ENCODE assay signal across 8 cellular contexts in genomic region chr6:133890941-133891813, GRCh38. TPM values are rescaled to one million over a fixed set of nuclear protein-coding genes. Genes with fewer than 3 reads are reported as not detected.
DNase-seq lines count a peak whose midpoint lies in the region; ATAC-seq and TF ChIP-seq lines count a peak whose summit lies in the region.

No MANE protein-coding gene starts in this region.

- H3K4me3 ChIP-seq in AG04450 (ENCODE audit: low read depth, low read length) (peak overlapping the region; percentile 98), HEK293 (ENCODE audit: low read depth, low read length) (peak overlapping the region; percentile 45), fibroblast of villous mesenchyme (ENCODE audit: low read depth, low read length) (peak overlapping the region; percentile 79), osteoblast (ENCODE audit: insufficient read depth, low read length) (peak overlapping the region; percentile 69)

- POLR2A ChIA-PET in AG04450 (lab: Yijun Ruan, JAX) (interaction anchor here (0.6 to 5.0 kb wide), 10 partner anchors 26 to 339 kb away, joined by 3 to 63 read pairs (median 11); no protein-coding TSS in a partner anchor), HEK293 (lab: Yijun Ruan, JAX) (no interaction called here)
- POLR2A ChIA-PET in activated CD8-positive, alpha-beta T cell treated with anti-CD3 and anti-CD28 coated beads for 36 hours (lab: Charles Lee): no interaction called here

- H3K36me3 ChIP-seq in HEK293 (ENCODE audit: control insufficient read depth in 2 of 2, insufficient read depth in 1 of 2, low read length in 2 of 2): no peaks in the 10 kb centered on the region
- no peaks in the 10 kb centered on the region for H3K36me3 ChIP-seq in osteoblast (ENCODE audit: insufficient read depth, low read length)

- no peak overlapping the region for H3K27ac Mint-ChIP-seq in activated CD8-positive, alpha-beta T cell treated with anti-CD3 and anti-CD28 coated beads for 36 hours

- DNase-seq in AG04450 (ENCODE audit: low read depth, low spot score) (no peak), fibroblast of villous mesenchyme (ENCODE audit: low read depth) (peak; percentile 45), osteoblast (ENCODE audit: insufficient read length, low spot score, missing footprints) (peak; percentile 89), cerebellar cortex (ENCODE audit: low spot score) (no peak)
- DNase-seq in activated CD8-positive, alpha-beta T cell treated with anti-CD3 and anti-CD28 coated beads for 36 hours: peak; percentile 40

- H3K4me1 ChIP-seq in HEK293 (ENCODE audit: control insufficient read depth, insufficient read depth, low read length) (peaks cover 32% of the 10 kb centered on the region), osteoblast (ENCODE audit: insufficient read depth, low read length) (no peaks in the 10 kb centered on the region)

- H3K9me3 ChIP-seq in AG04450 (ENCODE audit: control insufficient read depth, insufficient read depth, low read length) (peaks cover 7% of the 10 kb centered on the region; the same call in 1 of the 2 replicates), HEK293 (ENCODE audit: control insufficient read depth, insufficient read depth, low read depth, low read length) (no peaks in the 10 kb centered on the region), osteoblast (ENCODE audit: low read depth, low read length) (no peaks in the 10 kb centered on the region)

- H3K4me2 ChIP-seq in osteoblast (ENCODE audit: insufficient read depth, low read length): peak overlapping the region; percentile 76

- peak overlapping the region; percentile 55 for H3K4me3 Mint-ChIP-seq in activated CD8-positive, alpha-beta T cell treated with anti-CD3 and anti-CD28 coated beads for 36 hours

- 0 out of 2 replicates have a peak, but pooled peaks have one; percentile 9 for TF ChIP-seq CTCF in AG04450 (IDR thresholded peaks at IDR 0.05; ENCODE audit: low read depth, low read length)
- no peak for TF ChIP-seq CTCF in HEK293 (tag by site-specific recombination; IDR thresholded peaks at IDR 0.05)
- TF ChIP-seq CTCF in activated CD8-positive, alpha-beta T cell treated with anti-CD3 and anti-CD28 coated beads for 36 hours (IDR thresholded peaks at IDR 0.05): no peak
- no peak for TF ChIP-seq CTCF in fibroblast of villous mesenchyme (IDR thresholded peaks at IDR 0.05; ENCODE audit: insufficient read depth, low read depth, low read length)
- no peak for TF ChIP-seq CTCF in osteoblast (IDR thresholded peaks at IDR 0.05; ENCODE audit: extremely low read depth, low read depth, low read length)

- intact Hi-C loops in activated CD8-positive, alpha-beta T cell treated with anti-CD3 and anti-CD28 coated beads for 36 hours (cut with micrococcal nuclease): loop anchor here (5.0 kb wide), 1 partner anchor 34 kb away; no protein-coding TSS in a partner anchor

- H3K36me3 Mint-ChIP-seq in activated CD8-positive, alpha-beta T cell treated with anti-CD3 and anti-CD28 coated beads for 36 hours (ENCODE audit: low read depth): no peaks in the 10 kb centered on the region

- H2AFZ ChIP-seq in osteoblast (ENCODE audit: low read length): peak overlapping the region; percentile 59

- no peaks in the 10 kb centered on the region for H4K20me1 ChIP-seq in osteoblast (ENCODE audit: insufficient read depth, low read length)

- ATAC-seq in activated CD8-positive, alpha-beta T cell treated with anti-CD3 and anti-CD28 coated beads for 36 hours: peak; percentile 54
- ATAC-seq in HG03378 (IDR thresholded peaks at IDR 0.05; ENCODE audit: unreplicated experiment): no peak
- ATAC-seq in GM21717 (IDR thresholded peaks at IDR 0.05; ENCODE audit: unreplicated experiment): no peak

- no peaks in the 10 kb centered on the region for H3K9me3 Mint-ChIP-seq in activated CD8-positive, alpha-beta T cell treated with anti-CD3 and anti-CD28 coated beads for 36 hours

- H3K27me3 Mint-ChIP-seq in activated CD8-positive, alpha-beta T cell treated with anti-CD3 and anti-CD28 coated beads for 36 hours: peaks cover 78% of the 10 kb centered on the region

- H3K4me1 Mint-ChIP-seq in activated CD8-positive, alpha-beta T cell treated with anti-CD3 and anti-CD28 coated beads for 36 hours (ENCODE audit: low read depth): peaks cover 33% of the 10 kb centered on the region

- H3K27me3 ChIP-seq in AG04450 (ENCODE audit: control insufficient read depth, insufficient read depth, low read length) (no peaks in the 10 kb centered on the region), osteoblast (ENCODE audit: insufficient read depth, low read length) (peaks cover 98% of the 10 kb centered on the region)

- no peaks in the 10 kb centered on the region for H3K79me2 ChIP-seq in osteoblast (ENCODE audit: insufficient read depth, low read length)

- CTCF ChIA-PET in AG04450 (lab: Charles Lee) (interaction anchor here (1.1 to 4.9 kb wide), 2 partner anchors 25 to 322 kb away, joined by 4 to 36 read pairs; no protein-coding TSS in a partner anchor), HEK293 (lab: Yijun Ruan, JAX) (interaction anchor here (0.6 to 1.2 kb wide), 5 partner anchors 10 to 54 kb away, joined by 3 to 4 read pairs (median 4); no protein-coding TSS in a partner anchor)
- CTCF ChIA-PET in activated CD8-positive, alpha-beta T cell treated with anti-CD3 and anti-CD28 coated beads for 36 hours (lab: Charles Lee): interaction anchor here (1.2 to 1.5 kb wide), 2 partner anchors 30 to 33 kb away, joined by 3 read pairs; no protein-coding TSS in a partner anchor

- H3K27ac ChIP-seq in AG04450 (ENCODE audit: low read depth, low read length) (peak overlapping the region; percentile 75), HEK293 (ENCODE audit: extremely low read depth, low read depth, low read length) (peak overlapping the region; percentile 68; the same call in 1 of the 2 replicates), osteoblast (ENCODE audit: low read depth, low read length) (no peak overlapping the region)

TF ChIP-seq in HEK293, 187 proteins besides CTCF, POLR2A, EP300 and RAD21 (continues in another document):
- TF ChIP-seq ZNF10 (tag by site-specific recombination; IDR thresholded peaks at IDR 0.05) (no peak), KLF9 (tag by site-specific recombination; IDR thresholded peaks at IDR 0.05; ENCODE audit: low read depth) (peak; percentile 26; the same call in 1 of the 2 replicates), ZNF600 (tag by site-specific recombination; IDR thresholded peaks at IDR 0.05) (peak; percentile 58; the same call in 1 of the 2 replicates), ZNF549 (tag by site-specific recombination; IDR thresholded peaks at IDR 0.05) (no peak), GLIS2 (tag by site-specific recombination; IDR thresholded peaks at IDR 0.05) (peak; percentile 42; the same call in 1 of the 2 replicates), ZBTB7A (tag by site-specific recombination; IDR thresholded peaks at IDR 0.05; ENCODE audit: low read depth) (no peak), YY1 (tag by site-specific recombination; IDR thresholded peaks at IDR 0.05) (no peak), ZNF335 (tag by site-specific recombination; conservative IDR thresholded peaks at IDR 0.05) (peak; percentile 83), ZNF37A (tag by site-specific recombination; IDR thresholded peaks at IDR 0.05) (no peak), ZNF571 (tag by site-specific recombination; IDR thresholded peaks at IDR 0.05) (no peak)
- TF ChIP-seq, protein P1, sequence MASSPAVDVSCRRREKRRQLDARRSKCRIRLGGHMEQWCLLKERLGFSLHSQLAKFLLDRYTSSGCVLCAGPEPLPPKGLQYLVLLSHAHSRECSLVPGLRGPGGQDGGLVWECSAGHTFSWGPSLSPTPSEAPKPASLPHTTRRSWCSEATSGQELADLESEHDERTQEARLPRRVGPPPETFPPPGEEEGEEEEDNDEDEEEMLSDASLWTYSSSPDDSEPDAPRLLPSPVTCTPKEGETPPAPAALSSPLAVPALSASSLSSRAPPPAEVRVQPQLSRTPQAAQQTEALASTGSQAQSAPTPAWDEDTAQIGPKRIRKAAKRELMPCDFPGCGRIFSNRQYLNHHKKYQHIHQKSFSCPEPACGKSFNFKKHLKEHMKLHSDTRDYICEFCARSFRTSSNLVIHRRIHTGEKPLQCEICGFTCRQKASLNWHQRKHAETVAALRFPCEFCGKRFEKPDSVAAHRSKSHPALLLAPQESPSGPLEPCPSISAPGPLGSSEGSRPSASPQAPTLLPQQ (tag by site-specific recombination; IDR thresholded peaks at IDR 0.05): no peak
- TF ChIP-seq, protein P2, sequence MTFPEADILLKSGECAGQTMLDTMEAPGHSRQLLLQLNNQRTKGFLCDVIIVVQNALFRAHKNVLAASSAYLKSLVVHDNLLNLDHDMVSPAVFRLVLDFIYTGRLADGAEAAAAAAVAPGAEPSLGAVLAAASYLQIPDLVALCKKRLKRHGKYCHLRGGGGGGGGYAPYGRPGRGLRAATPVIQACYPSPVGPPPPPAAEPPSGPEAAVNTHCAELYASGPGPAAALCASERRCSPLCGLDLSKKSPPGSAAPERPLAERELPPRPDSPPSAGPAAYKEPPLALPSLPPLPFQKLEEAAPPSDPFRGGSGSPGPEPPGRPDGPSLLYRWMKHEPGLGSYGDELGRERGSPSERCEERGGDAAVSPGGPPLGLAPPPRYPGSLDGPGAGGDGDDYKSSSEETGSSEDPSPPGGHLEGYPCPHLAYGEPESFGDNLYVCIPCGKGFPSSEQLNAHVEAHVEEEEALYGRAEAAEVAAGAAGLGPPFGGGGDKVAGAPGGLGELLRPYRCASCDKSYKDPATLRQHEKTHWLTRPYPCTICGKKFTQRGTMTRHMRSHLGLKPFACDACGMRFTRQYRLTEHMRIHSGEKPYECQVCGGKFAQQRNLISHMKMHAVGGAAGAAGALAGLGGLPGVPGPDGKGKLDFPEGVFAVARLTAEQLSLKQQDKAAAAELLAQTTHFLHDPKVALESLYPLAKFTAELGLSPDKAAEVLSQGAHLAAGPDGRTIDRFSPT (tag by site-specific recombination; IDR thresholded peaks at IDR 0.05): peak; percentile 87

RNA-seq across cellular contexts. Expression of gene TCF21, which starts 2.3 kb away (rescaled TPM):
- polyA plus RNA-seq in AG04450 (2011; rRNA removed): 30.7 and 32.2 TPM in 2 replicates
- 38.5 and 49.9 TPM in 2 replicates for polyA minus RNA-seq in AG04450 (2011; rRNA and poly(A)+ RNA removed)
- total RNA-seq in activated CD8-positive, alpha-beta T cell treated with anti-CD3 and anti-CD28 coated beads for 36 hours: not detected
- total RNA-seq in fibroblast of villous mesenchyme: under 0.01 and 1.3 TPM in 2 replicates
- not detected in 2 replicates for total RNA-seq in osteoblast

Comparison
In these comparisons a context has a peak if more than half of its experiments do, and no peak if none do; other contexts are left out.
1. DNase-seq: peak in activated CD8-positive, alpha-beta T cell treated with anti-CD3 and anti-CD28 coated beads for 36 hours (single experiment), fibroblast of villous mesenchyme (single experiment) and osteoblast (single experiment); none in AG04450 (single experiment) and cerebellar cortex (single experiment).
2. H3K4me3 ChIP-seq: peak in every context shown above with its lines; median percentile 98 in AG04450; 79 in fibroblast of villous mesenchyme; 69 in osteoblast; 45 in HEK293.